16 cellular contexts compared by ENCODE assay signal in the genomic region with DNA sequence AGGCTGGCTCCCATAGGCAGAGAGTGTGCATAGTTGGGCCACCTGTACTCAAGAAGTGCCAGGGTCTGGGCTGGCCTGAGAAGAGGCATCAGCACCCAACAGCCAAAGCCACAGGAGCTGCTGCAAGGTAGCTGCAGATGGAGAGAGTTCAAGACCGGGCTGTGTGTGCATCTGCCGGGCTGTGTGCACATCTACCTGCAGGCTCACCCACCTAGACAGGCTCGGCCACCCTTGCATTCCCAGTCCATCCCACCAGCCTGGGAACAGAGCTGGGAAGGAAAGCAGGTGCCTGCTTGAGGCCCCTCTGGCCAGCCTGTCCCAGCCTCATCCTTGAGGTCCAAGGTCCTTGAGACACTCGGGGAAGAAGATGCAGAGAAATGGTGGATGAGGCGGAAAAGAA.
"Had no signal": no experiment of that assay in that cellular context is flagged by ENCODE, and none has a peak within 500 bp of the region (broad histone marks: within the 10 kb centered on the region; RNA-seq: fewer than 3 reads in every experiment).

No MANE protein-coding gene starts in this region.

- H3K9me3 ChIP-seq: esophagus muscularis mucosa, gastroesophageal sphincter, left lung, lower lobe of right lung, mucosa of descending colon had no signal

- H3K27me3 ChIP-seq: dorsolateral prefrontal cortex, esophagus muscularis mucosa, foreskin keratinocyte, heart left ventricle, left lung had no signal

- H3K36me3 ChIP-seq: esophagus muscularis mucosa, gastroesophageal sphincter, heart left ventricle, left lung, lower lobe of right lung had no signal

- H3K4me1 ChIP-seq: esophagus muscularis mucosa, foreskin keratinocyte, gastroesophageal sphincter, left lung, lower lobe of right lung had no signal

- H3K27ac ChIP-seq: coronary artery, dorsolateral prefrontal cortex, esophagus muscularis mucosa, foreskin keratinocyte, gastroesophageal sphincter, heart left ventricle, left lung, lower lobe of right lung had no signal

- H3K4me3 ChIP-seq: coronary artery, dorsolateral prefrontal cortex, esophagus muscularis mucosa, gastroesophageal sphincter, heart left ventricle, left lung, lower lobe of right lung, mucosa of descending colon had no signal

- DNase-seq: dermis blood vessel endothelial cell; dorsolateral prefrontal cortex; effector CD4-positive, alpha-beta T cell; effector memory CD4-positive, alpha-beta T cell; foreskin keratinocyte; heart left ventricle; hippocampal formation; left cardiac atrium; left lung; left ventricle myocardium superior; lower lobe of right lung; mesenchymal stem cell; mucosa of descending colon had no signal

- ATAC-seq: foreskin keratinocyte, gastroesophageal sphincter, heart left ventricle, left cardiac atrium, left lung, left ventricle myocardium superior, lower lobe of right lung, mucosa of descending colon had no signal
